In the genomic region with DNA sequence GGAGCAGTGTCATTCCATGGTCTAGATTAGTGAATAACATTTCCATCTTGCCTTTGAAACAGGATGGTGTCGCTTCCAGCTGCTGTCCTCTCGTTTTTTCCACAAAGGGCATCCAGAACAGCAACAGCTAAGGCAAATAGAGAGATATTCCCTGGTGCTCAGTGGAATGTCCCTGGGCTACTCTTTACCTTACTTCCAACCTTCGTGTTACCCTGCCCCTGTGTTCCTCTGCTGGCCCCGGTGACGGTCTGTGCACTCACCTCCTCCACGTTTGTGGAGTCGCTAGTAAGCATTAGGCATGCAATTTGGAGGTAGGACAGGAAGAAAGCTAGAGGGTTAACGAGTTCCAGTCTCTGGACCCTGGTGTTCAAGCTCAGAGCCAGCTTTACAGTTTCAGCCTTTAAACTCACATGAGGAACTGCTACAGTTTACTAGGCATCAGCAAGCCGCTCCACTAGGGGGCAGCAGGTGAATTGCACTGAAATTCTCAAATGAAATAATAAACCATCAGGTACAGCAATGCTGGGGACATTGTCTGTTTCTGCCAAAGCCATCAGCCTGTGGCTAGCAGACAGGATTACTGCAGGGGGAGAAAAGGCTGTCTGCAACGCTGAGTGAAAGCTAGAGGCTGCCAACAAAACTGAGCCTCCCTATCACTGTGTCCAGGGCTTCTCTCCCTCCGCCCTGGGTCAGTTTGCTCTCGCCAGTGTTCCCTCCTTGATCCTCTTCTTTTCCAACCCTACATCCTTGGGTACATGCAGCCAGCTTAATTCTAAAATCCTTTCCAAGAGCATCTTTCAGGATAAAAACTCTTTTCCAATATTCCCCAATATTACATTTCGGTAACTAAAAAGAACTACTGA, we compare ENCODE assay signal across 8 cellular contexts. TPM values are rescaled to one million over a fixed set of nuclear protein-coding genes. Genes with fewer than 3 reads are reported as not detected.
DNase-seq lines count a peak whose midpoint lies in the region; ATAC-seq and TF ChIP-seq lines count a peak whose summit lies in the region.

No MANE protein-coding gene starts in this region.

- H3K36me3 ChIP-seq in HUES64 (ENCODE audit: insufficient read depth, low read length) (peaks cover 43% of the 10 kb centered on the region), PC-9 (ENCODE audit: low read depth) (peaks cover 8% of the 10 kb centered on the region), neuronal stem cell (replicated peaks in 1 of 2; ENCODE audit: control insufficient read depth in 2 of 2, insufficient read depth in 2 of 2, low read length in 2 of 2) (peaks cover under 1 to 42% of the 10 kb centered on the region in 2 donors), suprapubic skin (peaks cover 35% of the 10 kb centered on the region)

- H4K8ac ChIP-seq in neuronal stem cell (ENCODE audit: low read depth, low read length) = no peak overlapping the region

- H2BK120ac ChIP-seq in neuronal stem cell (ENCODE audit: low read depth, low read length) = no peak overlapping the region

- no peak overlapping the region for H3K23ac ChIP-seq in neuronal stem cell (ENCODE audit: low read depth, low read length, poor library complexity)

- H4K91ac ChIP-seq in neuronal stem cell (ENCODE audit: low read depth, low read length, poor library complexity) = no peak overlapping the region

- no peak overlapping the region for H3K4ac ChIP-seq in neuronal stem cell (ENCODE audit: low read length)

- H2BK15ac ChIP-seq in neuronal stem cell (ENCODE audit: low read length) = no peak overlapping the region

- H3K9me2 ChIP-seq in PC-9 (ENCODE audit: insufficient read depth) = no peaks in the 10 kb centered on the region

- POLR2A ChIA-PET in PC-9 (lab: Charles Lee; ENCODE audit: unreplicated experiment) = no interaction called here

- H3K4me3 ChIP-seq in HUES64 (ENCODE audit: low read length) = no peak overlapping the region
- H3K4me3 ChIP-seq in PC-9 = no peak overlapping the region
- no peak overlapping the region for H3K4me3 ChIP-seq in fibroblast of mammary gland (ENCODE audit: control insufficient read depth, low read depth, low read length)
- no peak overlapping the region for H3K4me3 ChIP-seq in neuronal stem cell (ENCODE audit: low read length in 2 of 2)
- H3K4me3 ChIP-seq in suprapubic skin = no peak overlapping the region

- no peaks in the 10 kb centered on the region for H3K79me1 ChIP-seq in neuronal stem cell (ENCODE audit: low read depth, low read length)

- 0 out of 2 replicates have a peak, but pooled peaks cover 6% of the 10 kb centered on the region for H3K4me1 ChIP-seq in HUES64 (ENCODE audit: insufficient read depth, low read length)
- H3K4me1 ChIP-seq in PC-9 (replicated peaks; ENCODE audit: insufficient read depth) = no peaks in the 10 kb centered on the region
- peaks cover 0 to 2% of the 10 kb centered on the region in 2 donors for H3K4me1 ChIP-seq in neuronal stem cell (ENCODE audit: control insufficient read depth in 2 of 2, insufficient read depth in 1 of 2, low read depth in 1 of 2, low read length in 2 of 2)
- no peaks in the 10 kb centered on the region for H3K4me1 ChIP-seq in suprapubic skin

- H3K27me3 ChIP-seq in HUES64 (ENCODE audit: insufficient read depth, low read length) = no peaks in the 10 kb centered on the region
- no peaks in the 10 kb centered on the region for H3K27me3 ChIP-seq in PC-9 (ENCODE audit: insufficient read depth, low read depth)
- no peaks in the 10 kb centered on the region for H3K27me3 ChIP-seq in neuronal stem cell (ENCODE audit: control insufficient read depth in 3 of 3, insufficient read depth in 3 of 3, low read depth in 1 of 3, low read length in 3 of 3)
- no peaks in the 10 kb centered on the region for H3K27me3 ChIP-seq in suprapubic skin

- no peak overlapping the region for H2BK5ac ChIP-seq in neuronal stem cell (ENCODE audit: low read length)

- H3K18ac ChIP-seq in neuronal stem cell (ENCODE audit: low read length) = no peak overlapping the region

- BruUV-seq in PC-9 (replicated peaks; lab: Mats Ljungman, UMichigan) = no TSS peak

- H3K9me3 ChIP-seq in HUES64 (ENCODE audit: insufficient read depth, low read depth, low read length) (no peaks in the 10 kb centered on the region), PC-9 (ENCODE audit: insufficient read depth, low read depth) (no peaks in the 10 kb centered on the region), neuronal stem cell (replicated peaks in 1 of 2; ENCODE audit: control insufficient read depth in 2 of 2, insufficient read depth in 1 of 2, low read depth in 1 of 2, low read length in 2 of 2) (no peaks in the 10 kb centered on the region), suprapubic skin (no peaks in the 10 kb centered on the region)

- no peak overlapping the region for H3K9ac ChIP-seq in HUES64 (ENCODE audit: low read depth, low read length)
- H3K9ac ChIP-seq in neuronal stem cell (ENCODE audit: low read depth, low read length, poor library complexity) = no peak overlapping the region

- H3K79me2 ChIP-seq in PC-9 (ENCODE audit: low read depth) = 0 out of 2 replicates have a peak, but pooled peaks cover under 1% of the 10 kb centered on the region

- intact Hi-C loops in PC-9 (cut with micrococcal nuclease; ENCODE audit: unreplicated experiment) = loop anchor here (1.0 to 5.0 kb wide), 5 partner anchors 320 to 898 kb away; no protein-coding TSS in a partner anchor

- H3K9me3 Mint-ChIP-seq in activated T-cell treated with anti-CD3 and anti-CD28 coated beads, Interleukin-2, amount 50 U/mL, for 4 hours = no peaks in the 10 kb centered on the region

- H2BK12ac ChIP-seq in neuronal stem cell (ENCODE audit: low read length) = no peak overlapping the region

- H3K36me3 Mint-ChIP-seq in activated T-cell treated with anti-CD3 and anti-CD28 coated beads, Interleukin-2, amount 50 U/mL, for 4 hours (ENCODE audit: insufficient read depth) = peaks cover 18% of the 10 kb centered on the region

- no peak overlapping the region for H2AK5ac ChIP-seq in neuronal stem cell (ENCODE audit: low read depth, low read length)

- H2AFZ ChIP-seq in PC-9 (no peak overlapping the region), neuronal stem cell (ENCODE audit: low read length) (peak overlapping the region; percentile 28)

- no peak for TF ChIP-seq POLR2A in suprapubic skin (IDR thresholded peaks at IDR 0.05)

- H3K27me3 Mint-ChIP-seq in activated T-cell treated with anti-CD3 and anti-CD28 coated beads, Interleukin-2, amount 50 U/mL, for 4 hours (ENCODE audit: low read depth) = no peaks in the 10 kb centered on the region

- TF ChIP-seq CTCF in PC-9 (conservative IDR thresholded peaks at IDR 0.05) (peak; percentile 98), fibroblast of mammary gland (conservative IDR thresholded peaks at IDR 0.05; ENCODE audit: control insufficient read depth, insufficient read depth, low read depth, low read length) (peak; percentile 95), suprapubic skin (IDR thresholded peaks at IDR 0.05) (peak; percentile 51 to 76)

- H3K4me3 Mint-ChIP-seq in activated T-cell treated with anti-CD3 and anti-CD28 coated beads, Interleukin-2, amount 50 U/mL, for 4 hours = no peak overlapping the region

- peaks cover 36% of the 10 kb centered on the region for H3K4me1 Mint-ChIP-seq in activated T-cell treated with anti-CD3 and anti-CD28 coated beads, Interleukin-2, amount 50 U/mL, for 4 hours (ENCODE audit: low read depth)

- H3K4me2 ChIP-seq in PC-9 = no peak overlapping the region
- no peak overlapping the region for H3K4me2 ChIP-seq in neuronal stem cell (ENCODE audit: insufficient read depth, low read length, poor library complexity, severe bottlenecking)

- H3F3A ChIP-seq in PC-9 (ENCODE audit: insufficient read depth, low read depth) = peaks cover 11% of the 10 kb centered on the region; the same call in 1 of the 2 replicates

- CTCF ChIA-PET in PC-9 (lab: Charles Lee) = interaction anchor here (0.7 to 1.0 kb wide), 2 partner anchors 8 to 641 kb away, joined by 3 read pairs; a partner anchor contains a TSS

- H3K27ac ChIP-seq in HUES64 (ENCODE audit: low read depth, low read length) (peak overlapping the region; percentile 7; the same call in 1 of the 2 replicates), PC-9 (no peak overlapping the region), neuronal stem cell (replicated peaks; ENCODE audit: low read length) (no peak overlapping the region), suprapubic skin (no peak overlapping the region)

- H4K20me1 ChIP-seq in PC-9 (ENCODE audit: insufficient read depth) = no peaks in the 10 kb centered on the region

- H3K14ac ChIP-seq in neuronal stem cell (ENCODE audit: low read length) = no peak overlapping the region

- no peak for TF ChIP-seq EP300 in suprapubic skin (IDR thresholded peaks at IDR 0.05)

- ATAC-seq in GM18870 (IDR thresholded peaks at IDR 0.05; ENCODE audit: unreplicated experiment) = peak; percentile 64
- peak; percentile 25 to 56 for ATAC-seq in activated T-cell treated with anti-CD3 and anti-CD28 coated beads, Interleukin-2, amount 50 U/mL, for 4 hours

- 56% methylated on average over 13 of the region's 13 CpGs for WGBS in HUES64
- WGBS in neuronal stem cell (ENCODE audit: extremely low coverage in 2 of 2, insufficient read length in 2 of 2, insufficient replicate concordance in 1 of 2), 2 donors = no CpG with 5 or more reads among the region's 13 CpGs
- 55% methylated on average over 13 of the region's 13 CpGs for WGBS in suprapubic skin

- DNase-seq in AG20443 (ENCODE audit: low spot score) (peak; percentile 75), PC-9 (peak; percentile 58 to 69), fibroblast of mammary gland (ENCODE audit: low read depth) (peak; percentile 76), neuronal stem cell (ENCODE audit: low spot score) (peak; percentile 77), suprapubic skin (ENCODE audit: low spot score in 2 of 2) (peak in 1 of 2 donors; percentile 75)
- peak; percentile 70 for DNase-seq in activated T-cell treated with anti-CD3 and anti-CD28 coated beads, Interleukin-2, amount 50 U/mL, for 4 hours

RNA-seq across cellular contexts. Expression of a gene that starts 9.0 kb away (rescaled TPM):
- polyA plus RNA-seq in HUES64 (2013, experiment 1 of 2) = 92.5 TPM
- polyA plus RNA-seq in HUES64 (2013, experiment 2 of 2) = 83.1 TPM
- total RNA-seq in PC-9 (2021) (45.5 and 50.6 TPM in 2 replicates), suprapubic skin (10 to 100 TPM; 32.9 to 47.2 (median 35.9) TPM)
- total RNA-seq in activated T-cell treated with anti-CD3 and anti-CD28 coated beads, Interleukin-2, amount 50 U/mL, for 4 hours = 100 to 1,000 TPM in 2 of 3 donors, 10 to 100 TPM in 1; 91.2 to 119 (median 106) TPM
- 96.2 TPM for polyA plus RNA-seq in neuronal stem cell (2013, experiment 1 of 2)
- 101 TPM for polyA plus RNA-seq in neuronal stem cell (2013, experiment 2 of 2)

RNA-seq across cellular contexts. Expression of a gene that starts 9.2 kb away (rescaled TPM):
- 264 TPM for polyA plus RNA-seq in HUES64 (2013, experiment 1 of 2)
- 275 TPM for polyA plus RNA-seq in HUES64 (2013, experiment 2 of 2)
- 120 and 175 TPM in 2 replicates for total RNA-seq in PC-9 (2021)
- 100 to 1,000 TPM; 224 to 252 (median 240) TPM for total RNA-seq in activated T-cell treated with anti-CD3 and anti-CD28 coated beads, Interleukin-2, amount 50 U/mL, for 4 hours
- 224 TPM for polyA plus RNA-seq in neuronal stem cell (2013, experiment 1 of 2)
- 232 TPM for polyA plus RNA-seq in neuronal stem cell (2013, experiment 2 of 2)
- total RNA-seq in suprapubic skin = 10 to 100 TPM; 29.9 to 58.9 (median 46.0) TPM

RNA-seq across cellular contexts. Expression of a gene that starts 29.3 kb away (rescaled TPM):
- polyA plus RNA-seq in HUES64 (2013, experiment 1 of 2) = 2.4 TPM
- polyA plus RNA-seq in HUES64 (2013, experiment 2 of 2) = 3.2 TPM
- total RNA-seq in PC-9 (2021) = 4.9 and 7.3 TPM in 2 replicates
- total RNA-seq in activated T-cell treated with anti-CD3 and anti-CD28 coated beads, Interleukin-2, amount 50 U/mL, for 4 hours = 1 to 10 TPM; 1.5 to 3.0 (median 1.9) TPM
- 2.5 TPM for polyA plus RNA-seq in neuronal stem cell (2013, experiment 1 of 2)
- polyA plus RNA-seq in neuronal stem cell (2013, experiment 2 of 2) = 2.4 TPM
- total RNA-seq in suprapubic skin = 1 to 10 TPM; 3.5 to 7.1 (median 5.8) TPM
